Comparison of ENCODE assay signal across 13 cellular contexts in genomic region chr18:37481058-37481457, GRCh38.
"Had no signal": no experiment of that assay in that cellular context is flagged by ENCODE, and none has a peak within 500 bp of the region (broad histone marks: within the 10 kb centered on the region; RNA-seq: fewer than 3 reads in every experiment).

No MANE protein-coding gene starts in this region.

- H3K36me3 ChIP-seq: upper lobe of right lung had no signal

- H3K9me3 ChIP-seq: upper lobe of right lung had no signal

- H3K4me3 ChIP-seq: coronary artery, upper lobe of right lung had no signal

- ATAC-seq: activated CD8-positive, alpha-beta T cell treated with anti-CD3 and anti-CD28 coated beads, Interleukin-2, amount 10 ng/mL, durations not matched to agents 7 days and 5 days; left lobe of liver; natural killer cell treated with Interleukin-12 subunit alpha and Interleukin-12 subunit beta and Interleukin-15 and Interleukin-18, amount 100 ng/mL, for 72 hours; upper lobe of right lung; WTC11 had no signal

- DNase-seq: activated CD4-positive, alpha-beta T cell treated with anti-CD3 and anti-CD28 coated beads for 48 hours; activated CD8-positive, alpha-beta memory T cell treated with anti-CD3 and anti-CD28 coated beads, Interleukin-2, amount 50 U/mL, for 48 hours; activated CD8-positive, alpha-beta T cell treated with anti-CD3 and anti-CD28 coated beads, Interleukin-2, amount 10 ng/mL, durations not matched to agents 7 days and 5 days; activated naive CD4-positive, alpha-beta T cell treated with Interleukin-2 at 50 U/mL for 16 hours; effector CD4-positive, alpha-beta T cell; hippocampal formation; stimulated activated CD4-positive, alpha-beta T cell treated with anti-CD3 and anti-CD28 coated beads, Interleukin-4, amount 100 ng/mL, for 1 hour; T1000; upper lobe of right lung had no signal

- H3K27ac ChIP-seq: coronary artery, upper lobe of right lung had no signal
